35 cellular contexts compared by ENCODE assay signal in genomic region chr7:132245539-132245938, GRCh38.
"Had no signal": no experiment of that assay in that cellular context is flagged by ENCODE, and none has a peak within 500 bp of the region (broad histone marks: within the 10 kb centered on the region; RNA-seq: fewer than 3 reads in every experiment).

No MANE protein-coding gene starts in this region.

- H3K4me3 ChIP-seq: MG63 had no signal

- H3K9me3 ChIP-seq: MG63 had no signal

- H3K27me3 ChIP-seq: MG63 had no signal

- DNase-seq: Kasumi-1, MG63, MM.1S, MV-4-11, NCI-H1048, NCI-H1092, NCI-H1092 treated with DMSO at 0.1 percent for 48 hours, NCI-H1105, NCI-H1105 treated with DMSO at 0.1 percent for 48 hours, NCI-H1417, NCI-H1417 treated with DMSO at 0.1 percent for 48 hours, NCI-H1436, NCI-H1436 treated with DMSO at 0.1 percent for 48 hours, NCI-H146, NCI-H1694, NCI-H1694 treated with DMSO at 0.1 percent for 48 hours, NCI-H187, NCI-H187 treated with DMSO at 0.1 percent for 48 hours, NCI-H1930, NCI-H2029, NCI-H2029 treated with DMSO at 0.1 percent for 48 hours, NCI-H2081, NCI-H2081 treated with DMSO at 0.1 percent for 48 hours, NCI-H2107, NCI-H2171, NCI-H2171 treated with DMSO at 0.1 percent for 48 hours, NCI-H2227 treated with DMSO at 0.1 percent for 48 hours, NCI-H226, NCI-H345, NCI-H446, NCI-H446 treated with DMSO at 0.1 percent for 48 hours, NCI-H510A, NCI-H510A treated with DMSO at 0.1 percent for 48 hours, NCI-H524, NCI-H524 treated with DMSO at 0.1 percent for 48 hours had no signal

- H3K36me3 ChIP-seq: MG63 had no signal
